8 cellular contexts compared by ENCODE assay signal in the genomic region with DNA sequence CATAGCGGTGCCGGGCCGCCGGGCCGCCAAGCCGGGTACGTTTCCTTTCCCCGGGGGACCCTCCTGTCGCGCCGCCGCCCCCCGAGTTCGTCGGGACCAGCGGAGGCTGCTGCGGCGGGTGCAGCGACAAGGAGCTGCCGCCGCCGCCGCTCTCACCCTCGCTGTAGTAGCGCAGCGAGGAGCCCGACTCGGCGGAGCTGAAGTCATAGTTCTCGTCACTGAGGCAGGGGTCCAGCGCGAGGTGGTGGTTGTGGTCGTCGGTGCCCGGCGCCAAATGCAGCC.
DNase-seq lines count a peak whose midpoint lies in the region; ATAC-seq and TF ChIP-seq lines count a peak whose summit lies in the region.

No MANE protein-coding gene starts in this region.

- H3K27me3 ChIP-seq in HAP-1 (ENCODE audit: low read depth), result no peaks in the 10 kb centered on the region
- no peaks in the 10 kb centered on the region for H3K27me3 ChIP-seq in OCI-LY1 (ENCODE audit: insufficient read depth, low read length)
- H3K27me3 ChIP-seq in mucosa of rectum (ENCODE audit: control insufficient read depth in 2 of 2, insufficient read depth in 2 of 2, low read length in 2 of 2), result no peaks in the 10 kb centered on the region

- TF ChIP-seq CTCF in OCI-LY1 (IDR thresholded peaks at IDR 0.05; ENCODE audit: low read length), result no peak

- no peaks in the 10 kb centered on the region for H3K9me2 ChIP-seq in OCI-LY1 (ENCODE audit: low read depth, low read length)

- H3K9me3 ChIP-seq in HAP-1 (no peaks in the 10 kb centered on the region), OCI-LY1 (ENCODE audit: low read length) (no peaks in the 10 kb centered on the region), mucosa of rectum (ENCODE audit: control insufficient read depth in 2 of 2, low read length in 2 of 2) (no peaks in the 10 kb centered on the region)

- H3K36me3 ChIP-seq in HAP-1 (replicated peaks), result no peaks in the 10 kb centered on the region; the same call in 1 of the 2 replicates
- H3K36me3 ChIP-seq in OCI-LY1 (ENCODE audit: insufficient read depth, low read length), result peaks cover 4% of the 10 kb centered on the region; the same call in 1 of the 2 replicates
- no peaks in the 10 kb centered on the region for H3K36me3 ChIP-seq in mucosa of rectum (ENCODE audit: control insufficient read depth in 2 of 2, insufficient read depth in 2 of 2, low read length in 2 of 2)

- peak overlapping the region; percentile 91 for H3K4me2 ChIP-seq in OCI-LY1 (ENCODE audit: low read length)

- H3K4me1 ChIP-seq in HAP-1 (peaks cover 17% of the 10 kb centered on the region; the same call in 1 of the 2 replicates), OCI-LY1 (ENCODE audit: insufficient read depth, low read length, severe bottlenecking) (peaks cover 42% of the 10 kb centered on the region), mucosa of rectum (ENCODE audit: control insufficient read depth in 2 of 2, insufficient read depth in 2 of 2, low read length in 2 of 2) (peaks cover 8 to 18% of the 10 kb centered on the region in 2 donors)

- H3K9ac ChIP-seq in OCI-LY1 (ENCODE audit: low read length) (peak overlapping the region; percentile 87), mucosa of rectum (ENCODE audit: low read depth in 1 of 2, low read length in 2 of 2) (peak overlapping the region; percentile 75 to 82)

- no peaks in the 10 kb centered on the region for H3F3A ChIP-seq in OCI-LY1 (ENCODE audit: insufficient read depth, low read length)

- H3K4me3 ChIP-seq in HAP-1, result peak overlapping the region; percentile 76
- H3K4me3 ChIP-seq in OCI-LY1 (ENCODE audit: low read depth, low read length, poor library complexity, severe bottlenecking), result peak overlapping the region; percentile 86
- peak overlapping the region; percentile 76 to 85 for H3K4me3 ChIP-seq in mucosa of rectum (ENCODE audit: low read length in 2 of 2)

- in situ Hi-C loops in HAP-1 (cut with MboI; ENCODE audit: low sequenced_read_pairs), result no loop called here

- H3K27ac ChIP-seq in OCI-LY1 (ENCODE audit: low read depth, low read length, poor library complexity, severe bottlenecking) (peak overlapping the region; percentile 76), mucosa of rectum (ENCODE audit: low read depth in 2 of 2, low read length in 2 of 2) (peak overlapping the region; percentile 82 to 86)

- H3K79me2 ChIP-seq in OCI-LY1 (ENCODE audit: insufficient read depth, low read length), result peaks cover 46% of the 10 kb centered on the region

- ATAC-seq in GM18505 (IDR thresholded peaks at IDR 0.05; ENCODE audit: unreplicated experiment), result peak; percentile 26

- no peak overlapping the region for H2AFZ ChIP-seq in OCI-LY1 (ENCODE audit: low read length)

- TF ChIP-seq POLR2A in GM18505 (IDR thresholded peaks at IDR 0.05; ENCODE audit: borderline replicate concordance, extremely low read depth, insufficient read depth, insufficient read length), result no peak

- DNase-seq in HAP-1 (ENCODE audit: low spot score in 2 of 2), result no peak
- DNase-seq in effector CD8-positive, alpha-beta T cell (lab: John Stamatoyannopoulos, UW), result peak; percentile 33
- DNase-seq in effector CD4-positive, alpha-beta T cell, result no peak
- no peak for DNase-seq in DMS79 (lab: John Stamatoyannopoulos, UW)
- DNase-seq in T1000 (lab: John Stamatoyannopoulos, UW), result no peak

- H4K20me1 ChIP-seq in OCI-LY1 (ENCODE audit: insufficient read depth, low read length), result 0 out of 2 replicates have a peak, but pooled peaks cover 4% of the 10 kb centered on the region
